ENCODE assay signal across 8 cellular contexts in genomic region chr12:56029166-56029519, GRCh38. TPM values are rescaled to one million over a fixed set of nuclear protein-coding genes. Genes with fewer than 3 reads are reported as not detected.
A peak's percentile ranks its signal among the peaks of the same experiment; 100 is the strongest.
DNase-seq lines count a peak whose midpoint lies in the region; ATAC-seq and TF ChIP-seq lines count a peak whose summit lies in the region.
"Had no signal": no experiment of that assay in that cellular context is flagged by ENCODE, and none has a peak within 500 bp of the region (broad histone marks: within the 10 kb centered on the region; RNA-seq: fewer than 3 reads in every experiment).

No MANE protein-coding gene starts in this region.

- no peak for TF ChIP-seq EP300 in SK-N-SH (IDR thresholded peaks at IDR 0.05; ENCODE audit: borderline replicate concordance in 1 of 2, low read depth in 1 of 2, low read length in 1 of 2)
- no peak for TF ChIP-seq EP300 in sigmoid colon (IDR thresholded peaks at IDR 0.05)

- POLR2A ChIA-PET in SK-N-SH (lab: Yijun Ruan, JAX): interaction anchor here (1.0 kb wide), 1 partner anchor 33 kb away, joined by 4 read pairs; no protein-coding TSS in a partner anchor

- H2AFZ ChIP-seq in SK-N-SH (ENCODE audit: low read depth) (peak overlapping the region; percentile 39; the same call in 1 of the 2 replicates), parathyroid adenoma (no peak overlapping the region)

- H3K27me3 ChIP-seq in SK-N-SH (ENCODE audit: insufficient read depth) (no peaks in the 10 kb centered on the region), parathyroid adenoma (ENCODE audit: control insufficient read depth, insufficient read depth, low read length) (no peaks in the 10 kb centered on the region), sigmoid colon (no peaks in the 10 kb centered on the region)

- H3K9me3 ChIP-seq in SK-N-SH (no peaks in the 10 kb centered on the region), parathyroid adenoma (ENCODE audit: control insufficient read depth, low read length) (no peaks in the 10 kb centered on the region), sigmoid colon (no peaks in the 10 kb centered on the region)

- TF ChIP-seq POLR2A in sigmoid colon (IDR thresholded peaks at IDR 0.05): no peak

- no peaks in the 10 kb centered on the region for H3K9me2 ChIP-seq in SK-N-SH

- H4K20me1 ChIP-seq in SK-N-SH (ENCODE audit: insufficient read depth): no peaks in the 10 kb centered on the region

- peak overlapping the region; percentile 46; the same call in 1 of the 2 replicates for H3K4me2 ChIP-seq in SK-N-SH
- peak overlapping the region; percentile 34 for H3K4me2 ChIP-seq in parathyroid adenoma (ENCODE audit: low read length)

- TF ChIP-seq CTCF in SK-N-SH (IDR thresholded peaks at IDR 0.05): no peak
- TF ChIP-seq CTCF in parathyroid adenoma (IDR thresholded peaks at IDR 0.05): no peak
- TF ChIP-seq CTCF in sigmoid colon (IDR thresholded peaks at IDR 0.05): no peak

- H3K79me2 ChIP-seq in SK-N-SH (ENCODE audit: insufficient read depth) (no peaks in the 10 kb centered on the region), parathyroid adenoma (peaks cover 11% of the 10 kb centered on the region)

- intact Hi-C loops in sigmoid colon (cut with DNase I): no loop called here

- H3K36me3 ChIP-seq in SK-N-SH (replicated peaks in 1 of 2; ENCODE audit: control insufficient read depth in 1 of 2, insufficient read depth in 2 of 2, low read length in 1 of 2) (peaks cover 10 to 21% of the 10 kb centered on the region in 2 experiments), parathyroid adenoma (ENCODE audit: control insufficient read depth, insufficient read depth, low read length) (no peaks in the 10 kb centered on the region), sigmoid colon (peaks cover 19 to 91% (median 23%) of the 10 kb centered on the region in 4 donors)

- H3F3A ChIP-seq in SK-N-SH (replicated peaks; ENCODE audit: insufficient read depth): peaks cover 15% of the 10 kb centered on the region

- H3K4me1 ChIP-seq in SK-N-SH (ENCODE audit: control insufficient read depth in 1 of 2, insufficient read depth in 2 of 2, low read depth in 1 of 2, low read length in 1 of 2) (0 out of 4 replicates have a peak, but pooled peaks cover 0 to 8% of the 10 kb centered on the region in 2 experiments), parathyroid adenoma (peaks cover 10% of the 10 kb centered on the region), sigmoid colon (no peaks in the 10 kb centered on the region)

- ATAC-seq in esophagus mucosa: peak; percentile 42

- H3K9ac ChIP-seq in SK-N-SH (no peak overlapping the region), parathyroid adenoma (no peak overlapping the region)

- TF ChIP-seq RAD21 in SK-N-SH (IDR thresholded peaks at IDR 0.05; ENCODE audit: low read length): no peak

- DNase-seq in ELR (ENCODE audit: low read depth) (peak; percentile 18), SK-N-SH (no peak), islet precursor cell (no peak), sigmoid colon (no peak), NCI-H2227 treated with DMSO at 0.1 percent for 48 hours (lab: John Stamatoyannopoulos, UW) (no peak)

- H3K4me3 ChIP-seq in SK-N-SH (ENCODE audit: low read depth in 2 of 2, low read length in 1 of 2) (no peak overlapping the region), parathyroid adenoma (ENCODE audit: low read depth, low read length) (peak overlapping the region; percentile 33), sigmoid colon (no peak overlapping the region)
- H3K4me3 ChIP-seq: SK-N-MC had no signal

- CTCF ChIA-PET in SK-N-SH (lab: Yijun Ruan, JAX): interaction anchor here (0.6 to 11.8 kb wide), 23 partner anchors 9 to 299 kb away, joined by 3 to 183 read pairs (median 6); partner anchors contain the start of genes IKZF4, PA2G4 and SUOX

- H3K27ac ChIP-seq in SK-N-SH (ENCODE audit: low read depth in 2 of 2, low read length in 1 of 2) (peak overlapping the region in 1 of 2 experiments; percentile 54; a peak in 2 of 4 replicates), parathyroid adenoma (peak overlapping the region; percentile 54), sigmoid colon (no peak overlapping the region)
- H3K27ac ChIP-seq: SK-N-MC had no signal

TF ChIP-seq in SK-N-SH, 30 proteins besides CTCF, POLR2A, EP300 and RAD21:
- TF ChIP-seq TCF12 (IDR thresholded peaks at IDR 0.05) (no peak), USF1 (IDR thresholded peaks at IDR 0.05; ENCODE audit: borderline replicate concordance, low read depth) (no peak), FOXJ3 (CRISPR knock-in tag; IDR thresholded peaks at IDR 0.05) (no peak), GABPA (IDR thresholded peaks at IDR 0.05; ENCODE audit: low read depth) (no peak), MXI1 (IDR thresholded peaks at IDR 0.05; ENCODE audit: low read depth, low read length) (no peak), SIN3A (IDR thresholded peaks at IDR 0.05; ENCODE audit: borderline replicate concordance, low read depth, low read length) (no peak), NFIC (IDR thresholded peaks at IDR 0.05; ENCODE audit: borderline replicate concordance) (no peak)

RNA-seq across cellular contexts. Expression of gene IKZF4, which starts 8.3 kb away (rescaled TPM):
- 2.0 and 3.9 TPM in 2 replicates for polyA plus RNA-seq in SK-N-SH (2012; rRNA removed)
- 2.7 and 3.5 TPM in 2 replicates for polyA plus RNA-seq in SK-N-SH (2012; cell fraction: cytosol; rRNA removed)
- 9.5 and 11.2 TPM in 2 replicates for polyA plus RNA-seq in SK-N-SH (2012; cell fraction: nucleus; rRNA removed)
- total RNA-seq in esophagus mucosa: 4.3 TPM
- 10 to 100 TPM in 1 of 4 donors, 1 to 10 TPM in 3; 2.3 to 23.8 (median 4.9) TPM for total RNA-seq in sigmoid colon
- 1 to 10 TPM in 2 of 3 donors, under 1 TPM in 1; 0.92 to 2.4 (median 1.2) TPM for polyA plus RNA-seq in sigmoid colon

RNA-seq across cellular contexts. Expression of gene RPS26, which starts 12.6 kb away (rescaled TPM):
- polyA plus RNA-seq in SK-N-SH (2012; rRNA removed): 1,500 and 1,782 TPM in 2 replicates
- polyA plus RNA-seq in SK-N-SH (2012; cell fraction: cytosol; rRNA removed): 1,649 and 1,800 TPM in 2 replicates
- 395 and 584 TPM in 2 replicates for polyA plus RNA-seq in SK-N-SH (2012; cell fraction: nucleus; rRNA removed)
- total RNA-seq in esophagus mucosa: 52.8 TPM
- total RNA-seq in sigmoid colon: 1,000 to 10,000 TPM in 2 of 4 donors, 100 to 1,000 TPM in 2; 130 to 3,746 (median 1,580) TPM
- 1,000 to 10,000 TPM; 1,901 to 2,147 (median 2,067) TPM for polyA plus RNA-seq in sigmoid colon

RNA-seq across cellular contexts. Expression of gene SUOX, which starts 32.1 kb away (rescaled TPM):
- polyA plus RNA-seq in SK-N-SH (2012; rRNA removed): 23.2 and 25.7 TPM in 2 replicates
- polyA plus RNA-seq in SK-N-SH (2012; cell fraction: cytosol; rRNA removed): 14.1 and 18.3 TPM in 2 replicates
- 32.8 and 45.2 TPM in 2 replicates for polyA plus RNA-seq in SK-N-SH (2012; cell fraction: nucleus; rRNA removed)
- total RNA-seq in esophagus mucosa: 16.0 TPM
- total RNA-seq in sigmoid colon: 10 to 100 TPM; 20.9 to 51.0 (median 25.4) TPM
- 10 to 100 TPM in 2 of 3 donors, 1 to 10 TPM in 1; 8.4 to 16.1 (median 15.0) TPM for polyA plus RNA-seq in sigmoid colon

RNA-seq across cellular contexts. Expression of gene ERBB3, which starts 50.8 kb away (rescaled TPM):
- polyA plus RNA-seq in SK-N-SH (2012; rRNA removed) (1.4 and 1.5 TPM in 2 replicates), sigmoid colon (10 to 100 TPM; 31.8 to 69.8 (median 37.0) TPM)
- 1.1 and 1.2 TPM in 2 replicates for polyA plus RNA-seq in SK-N-SH (2012; cell fraction: cytosol; rRNA removed)
- polyA plus RNA-seq in SK-N-SH (2012; cell fraction: nucleus; rRNA removed): 0.99 and 1.1 TPM in 2 replicates
- total RNA-seq in esophagus mucosa (68.1 TPM), sigmoid colon (10 to 100 TPM; 10.2 to 21.4 (median 19.0) TPM)

RNA-seq across cellular contexts. Expression of gene RAB5B, which starts 55.3 kb away (rescaled TPM):
- polyA plus RNA-seq in SK-N-SH (2012; rRNA removed) (54.0 and 79.4 TPM in 2 replicates), sigmoid colon (100 to 1,000 TPM in 1 of 3 donors, 10 to 100 TPM in 2; 82.8 to 113 (median 83.5) TPM)
- 60.7 and 66.8 TPM in 2 replicates for polyA plus RNA-seq in SK-N-SH (2012; cell fraction: cytosol; rRNA removed)
- polyA plus RNA-seq in SK-N-SH (2012; cell fraction: nucleus; rRNA removed): 40.9 and 67.0 TPM in 2 replicates
- total RNA-seq in esophagus mucosa (111 TPM), sigmoid colon (100 to 1,000 TPM in 3 of 4 donors, 10 to 100 TPM in 1; 92.8 to 102 (median 101) TPM)
